20 cellular contexts compared by ENCODE assay signal in genomic region chr3:60176614-60177013, GRCh38.
"Had no signal": no experiment of that assay in that cellular context is flagged by ENCODE, and none has a peak within 500 bp of the region (broad histone marks: within the 10 kb centered on the region; RNA-seq: fewer than 3 reads in every experiment).

No MANE protein-coding gene starts in this region.

- DNase-seq: colonic mucosa; dermis blood vessel endothelial cell; erythroblast; foreskin melanocyte; heart left ventricle; hippocampal formation; left colon; natural killer cell; nucleus accumbens; ovary; retina; right lobe of liver; stimulated activated CD4-positive, alpha-beta T cell treated with anti-CD3 and anti-CD28 coated beads, Interleukin-4, amount 100 ng/mL, for 1 hour; stimulated activated CD8-positive, alpha-beta memory T cell treated with anti-CD3 and anti-CD28 coated beads, Interleukin-4, amount 100 ng/mL, for 48 hours; stimulated activated naive CD8-positive, alpha-beta T cell treated with anti-CD3 and anti-CD28 coated beads, Interleukin-15, Interleukin-2, amounts not matched to agents 100 U/mL and 50 U/mL, for 24 hours; tibial artery; upper lobe of left lung; uterus had no signal

- H3K4me2 ChIP-seq: neural progenitor cell had no signal

- H3K4me3 ChIP-seq: colonic mucosa, heart left ventricle, neural progenitor cell, ovary, right lobe of liver, tibial artery, upper lobe of left lung, uterus had no signal

- ATAC-seq: heart left ventricle; left colon; natural killer cell; right lobe of liver; stimulated activated effector memory CD8-positive, alpha-beta T cell treated with anti-CD3 and anti-CD28 coated beads, Interleukin-12 subunit alpha, Interleukin-12 subunit beta, amount 100 ng/mL, for 72 hours; stimulated activated naive CD8-positive, alpha-beta T cell treated with anti-CD3 and anti-CD28 coated beads, Interleukin-15, Interleukin-2, amounts not matched to agents 100 U/mL and 50 U/mL, for 24 hours had no signal

- H3K27ac ChIP-seq: colonic mucosa, heart left ventricle, neural progenitor cell, ovary, right lobe of liver, tibial artery, upper lobe of left lung, uterus had no signal

- H2AFZ ChIP-seq: neural progenitor cell had no signal

- H3K36me3 ChIP-seq: colonic mucosa, heart left ventricle, neural progenitor cell, ovary, right lobe of liver, tibial artery, upper lobe of left lung, uterus had no signal

- H3K9me3 ChIP-seq: colonic mucosa, heart left ventricle, ovary, right lobe of liver, tibial artery, upper lobe of left lung, uterus had no signal

- H3K36me3 Mint-ChIP-seq: natural killer cell; neural progenitor cell; stimulated activated effector memory CD8-positive, alpha-beta T cell treated with anti-CD3 and anti-CD28 coated beads, Interleukin-12 subunit alpha, Interleukin-12 subunit beta, amount 100 ng/mL, for 72 hours had no signal

- H3K9ac ChIP-seq: neural progenitor cell had no signal

- H3K4me3 Mint-ChIP-seq: natural killer cell; neural progenitor cell; stimulated activated effector memory CD8-positive, alpha-beta T cell treated with anti-CD3 and anti-CD28 coated beads, Interleukin-12 subunit alpha, Interleukin-12 subunit beta, amount 100 ng/mL, for 72 hours had no signal

- H3K4me1 ChIP-seq: colonic mucosa, heart left ventricle, right lobe of liver, tibial artery, upper lobe of left lung, uterus had no signal

- H3K9me3 Mint-ChIP-seq: natural killer cell; neural progenitor cell; stimulated activated effector memory CD8-positive, alpha-beta T cell treated with anti-CD3 and anti-CD28 coated beads, Interleukin-12 subunit alpha, Interleukin-12 subunit beta, amount 100 ng/mL, for 72 hours had no signal

- H3K27me3 ChIP-seq: colonic mucosa, heart left ventricle, neural progenitor cell, ovary, right lobe of liver, tibial artery, upper lobe of left lung, uterus had no signal

- H3K4me1 Mint-ChIP-seq: stimulated activated effector memory CD8-positive, alpha-beta T cell treated with anti-CD3 and anti-CD28 coated beads, Interleukin-12 subunit alpha, Interleukin-12 subunit beta, amount 100 ng/mL, for 72 hours had no signal

- H3K27ac Mint-ChIP-seq: natural killer cell; neural progenitor cell; stimulated activated effector memory CD8-positive, alpha-beta T cell treated with anti-CD3 and anti-CD28 coated beads, Interleukin-12 subunit alpha, Interleukin-12 subunit beta, amount 100 ng/mL, for 72 hours had no signal
